8 cellular contexts compared by ENCODE assay signal in genomic region chr16:27108826-27109665, GRCh38. TPM values are rescaled to one million over a fixed set of nuclear protein-coding genes. Genes with fewer than 3 reads are reported as not detected.
DNase-seq lines count a peak whose midpoint lies in the region; ATAC-seq, FAIRE-seq and TF ChIP-seq lines count a peak whose summit lies in the region.

No MANE protein-coding gene starts in this region.

- no peak for ATAC-seq in activated CD4-positive, alpha-beta T cell treated with anti-CD3 and anti-CD28 coated beads for 36 hours
- no peak for ATAC-seq in T-helper 17 cell

- no peak for TF ChIP-seq POLR2A in spleen (IDR thresholded peaks at IDR 0.05)

- peak overlapping the region; percentile 39 for H3K4me3 Mint-ChIP-seq in activated CD4-positive, alpha-beta T cell treated with anti-CD3 and anti-CD28 coated beads for 36 hours
- H3K4me3 Mint-ChIP-seq in T-helper 17 cell (peak overlapping the region; percentile 78), glutamatergic neuron (ENCODE audit: unreplicated experiment) (peak overlapping the region; percentile 86)

- H3K27ac Mint-ChIP-seq in activated CD4-positive, alpha-beta T cell treated with anti-CD3 and anti-CD28 coated beads for 36 hours: no peak overlapping the region
- H3K27ac Mint-ChIP-seq in T-helper 17 cell (peak overlapping the region; percentile 34), glutamatergic neuron (ENCODE audit: unreplicated experiment) (no peak overlapping the region)

- peaks cover 9 to 51% (median 32%) of the 10 kb centered on the region in 6 donors for H3K4me1 ChIP-seq in spleen

- intact Hi-C loops in activated CD4-positive, alpha-beta T cell treated with anti-CD3 and anti-CD28 coated beads for 36 hours (cut with DNase I, micrococcal nuclease): loop anchor here (1.0 to 10.0 kb wide), 5 partner anchors 64 to 1833 kb away; no protein-coding TSS in a partner anchor
- intact Hi-C loops in spleen (cut with DNase I; ENCODE audit: low total_unique reads): loop anchor here (10.0 kb wide), 1 partner anchor 1274 kb away; no protein-coding TSS in a partner anchor

- H3K9me3 ChIP-seq in T-helper 17 cell (ENCODE audit: control insufficient read depth, low read length, poor library complexity, severe bottlenecking): no peaks in the 10 kb centered on the region
- peaks cover 0 to under 1% (median 0%) of the 10 kb centered on the region in 8 donors for H3K9me3 ChIP-seq in spleen

- POLR2A ChIA-PET in activated CD4-positive, alpha-beta T cell treated with anti-CD3 and anti-CD28 coated beads for 36 hours (lab: Charles Lee): no interaction called here

- FAIRE-seq in HTR-8/SVneo (lab: Jason Lieb, UNC): no peak

- CTCF ChIA-PET in activated CD4-positive, alpha-beta T cell treated with anti-CD3 and anti-CD28 coated beads for 36 hours (lab: Charles Lee): interaction anchor here (0.6 to 1.6 kb wide), 4 partner anchors 10 to 306 kb away, joined by 3 to 4 read pairs (median 3); no protein-coding TSS in a partner anchor

- no peaks in the 10 kb centered on the region for H3K27me3 Mint-ChIP-seq in activated CD4-positive, alpha-beta T cell treated with anti-CD3 and anti-CD28 coated beads for 36 hours
- H3K27me3 Mint-ChIP-seq in T-helper 17 cell (peaks cover 2% of the 10 kb centered on the region), glutamatergic neuron (ENCODE audit: unreplicated experiment) (peaks cover 3% of the 10 kb centered on the region)

- H3K36me3 ChIP-seq in spleen: no peaks in the 10 kb centered on the region

- no peaks in the 10 kb centered on the region for H3K9me3 Mint-ChIP-seq in activated CD4-positive, alpha-beta T cell treated with anti-CD3 and anti-CD28 coated beads for 36 hours (ENCODE audit: low read depth)
- peaks cover 4% of the 10 kb centered on the region for H3K9me3 Mint-ChIP-seq in glutamatergic neuron (ENCODE audit: unreplicated experiment)

- DNase-seq in activated CD4-positive, alpha-beta T cell treated with anti-CD3 and anti-CD28 coated beads for 36 hours: no peak
- no peak for DNase-seq in activated CD4-positive, alpha-beta T cell treated with anti-CD3 and anti-CD28 coated beads for 48 hours
- DNase-seq in T-helper 17 cell: no peak
- no peak for DNase-seq in glutamatergic neuron
- DNase-seq in spleen: no peak
- DNase-seq in COR-L47 (lab: John Stamatoyannopoulos, UW): no peak
- no peak for DNase-seq in NAMALWA (ENCODE audit: low spot score)
- DNase-seq in HTR-8/SVneo (ENCODE audit: insufficient read length, low spot score): no peak

- peak overlapping the region in 5 of 8 donors; percentile 3 to 63 (median 30) for H3K4me3 ChIP-seq in spleen

- H3K27ac ChIP-seq in spleen: peak overlapping the region in 6 of 8 donors; percentile 22 to 68 (median 56)

- H3K27me3 ChIP-seq in spleen (replicated peaks in 1 of 7): peaks cover 0 to 10% (median 0%) of the 10 kb centered on the region in 7 donors

- 68 to 77% (median 71%) methylated on average over 17 of the region's 17 CpGs for WGBS in spleen, 5 donors

- no peaks in the 10 kb centered on the region for H3K36me3 Mint-ChIP-seq in activated CD4-positive, alpha-beta T cell treated with anti-CD3 and anti-CD28 coated beads for 36 hours (ENCODE audit: low read depth)
- H3K36me3 Mint-ChIP-seq in T-helper 17 cell (ENCODE audit: low read depth): no peaks in the 10 kb centered on the region
- H3K36me3 Mint-ChIP-seq in glutamatergic neuron (ENCODE audit: unreplicated experiment): peaks cover 2% of the 10 kb centered on the region

- peaks cover 3% of the 10 kb centered on the region for H3K4me1 Mint-ChIP-seq in activated CD4-positive, alpha-beta T cell treated with anti-CD3 and anti-CD28 coated beads for 36 hours
- peaks cover 17% of the 10 kb centered on the region for H3K4me1 Mint-ChIP-seq in T-helper 17 cell
- H3K4me1 Mint-ChIP-seq in glutamatergic neuron (ENCODE audit: low read depth, unreplicated experiment): peaks cover 6% of the 10 kb centered on the region

- TF ChIP-seq CTCF in glutamatergic neuron (IDR thresholded peaks at IDR 0.05; ENCODE audit: partially characterized antibody, unreplicated experiment) (no peak), spleen (IDR thresholded peaks at IDR 0.05 in 8 of 11, conservative IDR thresholded peaks at IDR 0.05 in 3 of 11) (no peak)

RNA-seq across cellular contexts. Expression of gene C16orf82, which starts 42.3 kb away (rescaled TPM):
- not detected for total RNA-seq in activated CD4-positive, alpha-beta T cell treated with anti-CD3 and anti-CD28 coated beads for 36 hours
- not detected for total RNA-seq in T-helper 17 cell
- not detected for total RNA-seq in glutamatergic neuron (ENCODE audit: unreplicated experiment)
- not detected for total RNA-seq in spleen
- polyA plus RNA-seq in spleen: not detected
